21 cellular contexts compared by ENCODE assay signal in the genomic region with DNA sequence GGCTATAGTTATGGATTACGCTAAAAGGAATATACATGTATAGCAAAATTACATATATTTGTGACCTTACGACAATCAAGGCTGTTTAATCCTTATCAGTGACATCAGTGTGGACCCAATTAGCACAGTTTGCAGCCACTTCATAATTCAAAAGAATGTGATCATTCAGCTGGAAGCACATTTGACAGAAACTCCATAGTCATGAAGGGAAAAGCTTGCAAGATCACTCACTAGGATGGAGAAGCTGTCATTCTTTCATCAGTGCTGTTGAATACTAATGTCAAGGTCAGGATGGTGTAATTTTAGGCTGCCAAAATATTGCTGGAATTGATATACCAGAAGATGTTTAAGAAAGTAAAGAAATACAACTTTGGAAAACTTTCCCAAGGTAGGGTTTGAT.
"Had no signal": no experiment of that assay in that cellular context is flagged by ENCODE, and none has a peak within 500 bp of the region (broad histone marks: within the 10 kb centered on the region; RNA-seq: fewer than 3 reads in every experiment).

No MANE protein-coding gene starts in this region.

- DNase-seq: colonic mucosa; cortex of kidney; effector CD8-positive, alpha-beta T cell; effector memory CD8-positive, alpha-beta T cell; endodermal cell; erythroblast; esophagus squamous epithelium; foreskin fibroblast; foreskin melanocyte; gastrocnemius medialis; glutamatergic neuron; head of caudate nucleus; heart right ventricle; hippocampal formation; left cardiac atrium; left lung; left ventricle myocardium superior; lower lobe of right lung; mesenchymal stem cell; mucosa of descending colon; naive B cell had no signal
